ENCODE assay signal across 31 cellular contexts in the genomic region with DNA sequence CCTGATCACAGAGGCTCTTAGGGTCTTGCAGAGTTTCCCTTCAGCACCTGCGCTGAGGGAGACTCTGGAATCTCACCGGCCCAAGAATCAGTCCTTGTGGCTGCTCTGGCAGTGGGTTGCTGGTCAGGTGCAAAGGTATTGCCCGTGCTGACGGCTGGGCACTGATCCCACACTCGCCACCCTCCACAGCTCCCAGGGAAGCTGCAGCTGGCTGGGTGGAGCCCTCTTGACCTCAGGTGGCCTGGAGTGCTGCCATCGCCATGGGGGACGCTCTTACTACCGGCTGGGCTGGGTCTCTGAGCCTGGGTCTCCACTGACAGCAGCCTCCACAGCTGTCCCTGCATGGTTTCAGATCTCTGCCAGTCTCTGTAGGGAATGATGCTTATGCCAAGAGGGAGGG. TPM values are rescaled to one million over a fixed set of nuclear protein-coding genes. Genes with fewer than 3 reads are reported as not detected.
"Had no signal": no experiment of that assay in that cellular context is flagged by ENCODE, and none has a peak within 500 bp of the region (broad histone marks: within the 10 kb centered on the region; RNA-seq: fewer than 3 reads in every experiment).

No MANE protein-coding gene starts in this region.

- H3K27me3 ChIP-seq: body of pancreas, vagina had no signal

- H3K4me1 ChIP-seq: foreskin keratinocyte, neural progenitor cell, parathyroid adenoma, psoas muscle had no signal

- H3K9me3 ChIP-seq: adrenal gland, body of pancreas, psoas muscle, upper lobe of left lung, vagina had no signal

- DNase-seq: activated B cell treated with CpG ODN at 0.5 μM for 24 hours; activated CD4-positive, alpha-beta T cell treated with anti-CD3 and anti-CD28 coated beads, Interleukin-2, amount 50 U/mL, for 1 hour; activated CD8-positive, alpha-beta T cell treated with anti-CD3 and anti-CD28 coated beads for 36 hours; activated effector memory CD4-positive, alpha-beta T cell treated with Interleukin-2 at 50 U/mL for 16 hours; activated naive CD4-positive, alpha-beta T cell treated with anti-CD3 and anti-CD28 coated beads for 36 hours; activated naive CD8-positive, alpha-beta T cell treated with anti-CD3 and anti-CD28 coated beads for 36 hours; adrenal gland; aorta; dermis blood vessel endothelial cell; effector CD4-positive, alpha-beta T cell; foreskin keratinocyte; heart left ventricle; hypothalamus; immature natural killer cell; kidney; left colon; mesenchymal stem cell; naive thymus-derived CD8-positive, alpha-beta T cell; occipital lobe; psoas muscle; sigmoid colon; small intestine; stimulated activated CD4-positive, alpha-beta T cell treated with anti-CD3 and anti-CD28 coated beads, Interleukin-4, amount 100 ng/mL, for 4 hours; stimulated activated CD8-positive, alpha-beta memory T cell treated with anti-CD3 and anti-CD28 coated beads, Interleukin-4, amount 100 ng/mL, for 48 hours; stimulated activated naive CD8-positive, alpha-beta T cell treated with anti-CD3 and anti-CD28 coated beads, Interleukin-15, amount 100 ng/mL, for 72 hours; upper lobe of left lung had no signal

- H3K27ac ChIP-seq: adrenal gland, body of pancreas, esophagus muscularis mucosa, foreskin keratinocyte, heart left ventricle, neural progenitor cell, parathyroid adenoma, psoas muscle, sigmoid colon, upper lobe of left lung, vagina had no signal

- H3K4me3 ChIP-seq: adrenal gland, body of pancreas, esophagus muscularis mucosa, heart left ventricle, neural progenitor cell, psoas muscle, sigmoid colon, upper lobe of left lung, vagina had no signal

- H3K36me3 ChIP-seq: adrenal gland, esophagus muscularis mucosa, heart left ventricle, neural progenitor cell, sigmoid colon, upper lobe of left lung, vagina had no signal

RNA-seq across cellular contexts. Expression of gene EPHB3, which starts 52.6 kb away (rescaled TPM):
- total RNA-seq: activated naive CD4-positive, alpha-beta T cell treated with anti-CD3 and anti-CD28 coated beads for 36 hours; naive thymus-derived CD8-positive, alpha-beta T cell had no signal
